15 cellular contexts compared by ENCODE assay signal in the genomic region with DNA sequence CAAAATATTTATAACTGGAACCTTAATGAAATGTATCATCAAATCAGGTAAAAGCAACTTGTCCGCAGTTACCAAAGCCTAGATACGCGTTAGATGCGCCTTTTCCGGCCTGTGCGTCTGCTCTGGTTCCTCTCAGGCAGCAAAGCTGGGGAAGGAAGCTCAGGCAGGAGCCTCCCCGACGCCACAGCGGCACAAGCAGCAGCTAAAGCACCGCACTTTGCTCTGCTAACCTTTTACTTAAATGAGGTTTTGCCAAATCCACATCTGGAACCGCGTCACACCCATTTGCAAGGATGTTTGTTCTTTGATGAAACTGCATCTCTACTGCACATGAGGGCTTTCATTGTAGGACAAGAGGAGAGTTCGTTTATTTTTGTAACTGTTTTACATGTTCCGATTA. TPM values are rescaled to one million over a fixed set of nuclear protein-coding genes. Genes with fewer than 3 reads are reported as not detected.
"Had no signal": no experiment of that assay in that cellular context is flagged by ENCODE, and none has a peak within 500 bp of the region (broad histone marks: within the 10 kb centered on the region; RNA-seq: fewer than 3 reads in every experiment).

No MANE protein-coding gene starts in this region.

- H3K36me3 ChIP-seq: right lobe of liver had no signal

- DNase-seq: activated CD4-positive, alpha-beta T cell treated with anti-CD3 and anti-CD28 coated beads, Interleukin-2, amount 10 ng/mL, durations not matched to agents 7 days and 5 days; activated CD4-positive, CD25-positive, alpha-beta regulatory T cell; activated naive CD4-positive, alpha-beta T cell treated with Interleukin-2 at 50 U/mL for 16 hours; activated naive CD8-positive, alpha-beta T cell treated with anti-CD3 and anti-CD28 coated beads, Interleukin-2, amount 50 U/mL, for 24 hours; activated T-cell treated with anti-CD3 and anti-CD28 coated beads, Interleukin-2, amount 50 U/mL, for 72 hours; cortex of kidney; effector CD8-positive, alpha-beta T cell; foreskin keratinocyte; natural killer cell; stimulated activated CD4-positive, alpha-beta T cell treated with anti-CD3 and anti-CD28 coated beads, Interleukin-12 subunit alpha, Interleukin-12 subunit beta, amount 100 ng/mL, for 4 hours; stimulated activated CD4-positive, alpha-beta T cell treated with anti-CD3 and anti-CD28 coated beads, Interleukin-2, amount 100 ng/mL, for 48 hours; stimulated activated naive CD4-positive, alpha-beta T cell treated with Interleukin-2 at 50 U/mL for 16 hours had no signal

- H3K9me3 ChIP-seq: right lobe of liver had no signal

- H3K27ac ChIP-seq: foreskin keratinocyte, right lobe of liver had no signal

- H3K27me3 ChIP-seq: foreskin keratinocyte, right lobe of liver had no signal

- H3K4me3 ChIP-seq: right lobe of liver had no signal

RNA-seq across cellular contexts. Expression of a gene that starts 36.8 kb away (rescaled TPM):
- total RNA-seq: activated CD4-positive, alpha-beta T cell treated with anti-CD3 and anti-CD28 coated beads, Interleukin-2, amount 10 ng/mL, durations not matched to agents 7 days and 5 days; activated T-cell treated with anti-CD3 and anti-CD28 coated beads, Interleukin-2, amount 50 U/mL, for 72 hours; natural killer cell; progenitor cell of endocrine pancreas; T-helper 2 cell treated with Interferon-gamma antibody and Interleukin-4, amounts not matched to agents 100 ng/mL and 5 ng/mL, for 36 hours had no signal
